In genomic region chr6:17224501-17224900, GRCh38 we compare ENCODE assay signal across 1 cellular context. TPM values are rescaled to one million over a fixed set of nuclear protein-coding genes. Genes with fewer than 3 reads are reported as not detected.
"Had no signal": no experiment of that assay in that cellular context is flagged by ENCODE, and none has a peak within 500 bp of the region (broad histone marks: within the 10 kb centered on the region; RNA-seq: fewer than 3 reads in every experiment).

No MANE protein-coding gene starts in this region.

RNA-seq across cellular contexts. Expression of gene RBM24, which starts 56.7 kb away (rescaled TPM):
- total RNA-seq: OCI-LY7 had no signal
